1 cellular context compared by ENCODE assay signal in genomic region chr10:74263996-74264395, GRCh38.
TF ChIP-seq lines count a peak whose summit lies in the region.

No MANE protein-coding gene starts in this region.

TF ChIP-seq in GM12878, 131 proteins besides CTCF, POLR2A, EP300 and RAD21 (continued from another document):
- TF ChIP-seq FOXK2 (IDR thresholded peaks at IDR 0.05) (no peak), SMAD5 (IDR thresholded peaks at IDR 0.05; ENCODE audit: low read depth) (no peak), BRCA1 (IDR thresholded peaks at IDR 0.05; ENCODE audit: low read depth, low read length) (no peak), TBL1XR1 (IDR thresholded peaks at IDR 0.05; ENCODE audit: low read depth, low read length) (no peak), PML (IDR thresholded peaks at IDR 0.05; ENCODE audit: low read length) (no peak), HDAC6 (IDR thresholded peaks at IDR 0.05; ENCODE audit: unreplicated experiment) (no peak)
- TF ChIP-seq, protein P1, sequence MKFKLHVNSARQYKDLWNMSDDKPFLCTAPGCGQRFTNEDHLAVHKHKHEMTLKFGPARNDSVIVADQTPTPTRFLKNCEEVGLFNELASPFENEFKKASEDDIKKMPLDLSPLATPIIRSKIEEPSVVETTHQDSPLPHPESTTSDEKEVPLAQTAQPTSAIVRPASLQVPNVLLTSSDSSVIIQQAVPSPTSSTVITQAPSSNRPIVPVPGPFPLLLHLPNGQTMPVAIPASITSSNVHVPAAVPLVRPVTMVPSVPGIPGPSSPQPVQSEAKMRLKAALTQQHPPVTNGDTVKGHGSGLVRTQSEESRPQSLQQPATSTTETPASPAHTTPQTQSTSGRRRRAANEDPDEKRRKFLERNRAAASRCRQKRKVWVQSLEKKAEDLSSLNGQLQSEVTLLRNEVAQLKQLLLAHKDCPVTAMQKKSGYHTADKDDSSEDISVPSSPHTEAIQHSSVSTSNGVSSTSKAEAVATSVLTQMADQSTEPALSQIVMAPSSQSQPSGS (IDR thresholded peaks at IDR 0.05; ENCODE audit: low read length): no peak
- TF ChIP-seq, protein P2, sequence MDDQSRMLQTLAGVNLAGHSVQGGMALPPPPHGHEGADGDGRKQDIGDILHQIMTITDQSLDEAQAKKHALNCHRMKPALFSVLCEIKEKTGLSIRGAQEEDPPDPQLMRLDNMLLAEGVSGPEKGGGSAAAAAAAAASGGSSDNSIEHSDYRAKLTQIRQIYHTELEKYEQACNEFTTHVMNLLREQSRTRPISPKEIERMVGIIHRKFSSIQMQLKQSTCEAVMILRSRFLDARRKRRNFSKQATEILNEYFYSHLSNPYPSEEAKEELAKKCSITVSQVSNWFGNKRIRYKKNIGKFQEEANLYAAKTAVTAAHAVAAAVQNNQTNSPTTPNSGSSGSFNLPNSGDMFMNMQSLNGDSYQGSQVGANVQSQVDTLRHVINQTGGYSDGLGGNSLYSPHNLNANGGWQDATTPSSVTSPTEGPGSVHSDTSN (IDR thresholded peaks at IDR 0.05; ENCODE audit: insufficient replicate concordance, low read depth, low read length): no peak
- TF ChIP-seq, protein P3, sequence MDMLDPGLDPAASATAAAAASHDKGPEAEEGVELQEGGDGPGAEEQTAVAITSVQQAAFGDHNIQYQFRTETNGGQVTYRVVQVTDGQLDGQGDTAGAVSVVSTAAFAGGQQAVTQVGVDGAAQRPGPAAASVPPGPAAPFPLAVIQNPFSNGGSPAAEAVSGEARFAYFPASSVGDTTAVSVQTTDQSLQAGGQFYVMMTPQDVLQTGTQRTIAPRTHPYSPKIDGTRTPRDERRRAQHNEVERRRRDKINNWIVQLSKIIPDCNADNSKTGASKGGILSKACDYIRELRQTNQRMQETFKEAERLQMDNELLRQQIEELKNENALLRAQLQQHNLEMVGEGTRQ (IDR thresholded peaks at IDR 0.05; ENCODE audit: borderline replicate concordance, low read depth, low read length): no peak
